ENCODE assay signal across 20 cellular contexts in genomic region chr2:215717627-215718412, GRCh38.
DNase-seq lines count a peak whose midpoint lies in the region; ATAC-seq and TF ChIP-seq lines count a peak whose summit lies in the region.
"Had no signal": no experiment of that assay in that cellular context is flagged by ENCODE, and none has a peak within 500 bp of the region (broad histone marks: within the 10 kb centered on the region; RNA-seq: fewer than 3 reads in every experiment).

No MANE protein-coding gene starts in this region.

- H3K4me3 ChIP-seq in right atrium auricular region = no peak overlapping the region
- H3K4me3 ChIP-seq in muscle layer of colon (ENCODE audit: low read depth in 1 of 2, low read length in 2 of 2) = no peak overlapping the region
- H3K4me3 ChIP-seq: A549 had no signal

- peak; percentile 27 to 42 for ATAC-seq in left cardiac atrium
- ATAC-seq in HG03159 (IDR thresholded peaks at IDR 0.05; ENCODE audit: unreplicated experiment) = no peak
- no peak for ATAC-seq in GM19452 (IDR thresholded peaks at IDR 0.05; ENCODE audit: unreplicated experiment)
- no peak for ATAC-seq in stimulated activated naive CD8-positive, alpha-beta T cell treated with anti-CD3 and anti-CD28 coated beads, Interleukin-15, amount 100 ng/mL, for 72 hours
- ATAC-seq: A549; activated naive CD4-positive, alpha-beta T cell treated with anti-CD3 and anti-CD28 coated beads, Interleukin-2, amount 50 U/mL, for 72 hours; naive thymus-derived CD8-positive, alpha-beta T cell; stimulated activated effector memory CD8-positive, alpha-beta T cell treated with anti-CD3 and anti-CD28 coated beads, Interleukin-12 subunit alpha, Interleukin-12 subunit beta, amount 100 ng/mL, for 72 hours had no signal

- H3K27ac ChIP-seq in right atrium auricular region (peak overlapping the region in 1 of 2 donors; percentile 64), muscle layer of colon (ENCODE audit: low read depth, low read length) (peak overlapping the region; percentile 50)

- DNase-seq in left cardiac atrium = no peak
- DNase-seq in right atrium auricular region (ENCODE audit: low spot score) = no peak
- DNase-seq in fibroblast of peridontal ligament (ENCODE audit: extremely low read depth) = peak; percentile 33
- DNase-seq in AML-193 (lab: John Stamatoyannopoulos, UW) = no peak
- DNase-seq in stimulated activated naive CD8-positive, alpha-beta T cell treated with anti-CD3 and anti-CD28 coated beads, Interleukin-15, amount 100 ng/mL, for 72 hours = no peak
- DNase-seq: activated CD4-positive, alpha-beta T cell treated with anti-CD3 and anti-CD28 coated beads, Interleukin-2, amount 50 U/mL, for 1 hour; H7; hippocampal formation; MM.1S; naive thymus-derived CD8-positive, alpha-beta T cell; NCI-H2081 treated with DMSO at 0.1 percent for 48 hours; NCI-H526 had no signal

- H3K27me3 Mint-ChIP-seq in stimulated activated naive CD8-positive, alpha-beta T cell treated with anti-CD3 and anti-CD28 coated beads, Interleukin-15, amount 100 ng/mL, for 72 hours = peaks cover 8% of the 10 kb centered on the region
- H3K27me3 Mint-ChIP-seq: type B pancreatic cell had no signal

- no peak overlapping the region for H3K9ac ChIP-seq in muscle layer of colon (ENCODE audit: low read length)

- no peak overlapping the region for H3K4me3 Mint-ChIP-seq in stimulated activated naive CD8-positive, alpha-beta T cell treated with anti-CD3 and anti-CD28 coated beads, Interleukin-15, amount 100 ng/mL, for 72 hours
- H3K4me3 Mint-ChIP-seq: central memory CD8-positive, alpha-beta T cell; naive thymus-derived CD8-positive, alpha-beta T cell; stimulated activated effector memory CD8-positive, alpha-beta T cell treated with anti-CD3 and anti-CD28 coated beads, Interleukin-12 subunit alpha, Interleukin-12 subunit beta, amount 100 ng/mL, for 72 hours; type B pancreatic cell had no signal

- peaks cover 0 to 26% of the 10 kb centered on the region in 2 donors for H3K4me1 ChIP-seq in right atrium auricular region
- H3K4me1 ChIP-seq in muscle layer of colon (ENCODE audit: insufficient read depth, low read length) = peaks cover 32% of the 10 kb centered on the region

- H3K27me3 ChIP-seq in right atrium auricular region (no peaks in the 10 kb centered on the region), muscle layer of colon (ENCODE audit: control insufficient read depth in 1 of 2, insufficient read depth in 2 of 2, low read length in 2 of 2) (no peaks in the 10 kb centered on the region)

- no peaks in the 10 kb centered on the region for H3K4me1 Mint-ChIP-seq in stimulated activated naive CD8-positive, alpha-beta T cell treated with anti-CD3 and anti-CD28 coated beads, Interleukin-15, amount 100 ng/mL, for 72 hours
- H3K4me1 Mint-ChIP-seq: central memory CD8-positive, alpha-beta T cell; stimulated activated effector memory CD8-positive, alpha-beta T cell treated with anti-CD3 and anti-CD28 coated beads, Interleukin-12 subunit alpha, Interleukin-12 subunit beta, amount 100 ng/mL, for 72 hours had no signal

- H3K9me3 Mint-ChIP-seq in stimulated activated naive CD8-positive, alpha-beta T cell treated with anti-CD3 and anti-CD28 coated beads, Interleukin-15, amount 100 ng/mL, for 72 hours = peaks cover 0 to 6% of the 10 kb centered on the region in 2 donors
- H3K9me3 Mint-ChIP-seq: stimulated activated effector memory CD8-positive, alpha-beta T cell treated with anti-CD3 and anti-CD28 coated beads, Interleukin-12 subunit alpha, Interleukin-12 subunit beta, amount 100 ng/mL, for 72 hours; type B pancreatic cell had no signal

- H3K9me3 ChIP-seq in right atrium auricular region (no peaks in the 10 kb centered on the region), muscle layer of colon (ENCODE audit: low read length) (no peaks in the 10 kb centered on the region)
- H3K9me3 ChIP-seq: A549 had no signal

- H3K36me3 ChIP-seq in right atrium auricular region (no peaks in the 10 kb centered on the region), muscle layer of colon (ENCODE audit: insufficient read depth, low read length) (no peaks in the 10 kb centered on the region)

- no peak overlapping the region for H3K27ac Mint-ChIP-seq in stimulated activated naive CD8-positive, alpha-beta T cell treated with anti-CD3 and anti-CD28 coated beads, Interleukin-15, amount 100 ng/mL, for 72 hours
- H3K27ac Mint-ChIP-seq: activated naive CD4-positive, alpha-beta T cell treated with anti-CD3 and anti-CD28 coated beads, Interleukin-2, amount 50 U/mL, for 72 hours; stimulated activated effector memory CD8-positive, alpha-beta T cell treated with anti-CD3 and anti-CD28 coated beads, Interleukin-12 subunit alpha, Interleukin-12 subunit beta, amount 100 ng/mL, for 72 hours; type B pancreatic cell had no signal

- intact Hi-C loops in left cardiac atrium (cut with DNase I) = no loop called here

- TF ChIP-seq CTCF in right atrium auricular region (IDR thresholded peaks at IDR 0.05) = no peak

Comparison
In these comparisons a context has a peak if more than half of its experiments do, and no peak if none do; other contexts are left out.
1. ATAC-seq: peak in left cardiac atrium (2 of 2); none in HG03159 (single experiment), GM19452 (single experiment) and stimulated activated naive CD8-positive, alpha-beta T cell treated with anti-CD3 and anti-CD28 coated beads, Interleukin-15, amount 100 ng/mL, for 72 hours (single experiment).